In the genomic region with DNA sequence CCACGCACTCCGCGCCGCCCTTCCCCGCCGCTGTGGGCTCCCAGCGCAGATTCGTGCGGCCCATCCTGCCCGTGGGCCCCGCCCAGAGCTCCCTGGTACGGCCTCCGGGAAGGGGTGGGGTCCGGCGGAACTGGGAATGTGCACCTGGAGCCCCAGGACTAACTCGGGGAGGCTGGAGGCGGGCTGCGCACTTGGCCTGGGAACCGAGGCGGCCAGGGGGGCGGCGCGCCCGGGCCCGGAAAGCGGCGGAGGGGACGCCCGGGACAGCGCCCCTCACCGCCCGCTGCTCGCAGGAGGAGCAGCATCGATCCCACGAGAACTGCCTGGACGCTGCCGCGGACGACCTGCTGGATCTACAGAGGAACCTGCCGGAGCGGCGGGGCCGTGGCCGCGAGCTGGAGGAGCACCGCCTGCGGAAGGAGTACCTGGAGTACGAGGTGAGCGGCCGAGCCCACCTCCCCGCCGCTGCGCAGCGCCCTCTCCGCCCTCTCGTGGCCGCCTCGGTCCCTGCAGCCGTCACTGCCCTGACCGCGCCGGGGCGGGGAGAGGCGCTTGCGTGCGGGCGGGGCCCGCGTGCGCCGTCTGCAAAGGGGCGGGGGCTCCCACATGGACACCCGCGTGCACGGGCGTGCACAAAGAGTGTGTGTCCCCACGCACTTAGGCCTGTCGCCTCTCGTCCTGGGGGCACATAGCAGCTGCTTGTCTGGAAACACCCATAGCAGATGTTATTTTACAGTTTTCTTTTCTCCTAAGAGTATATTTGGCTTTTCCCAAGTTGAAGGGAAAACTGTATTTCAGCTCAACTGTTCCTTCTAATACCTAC, we compare ENCODE assay signal across 8 cellular contexts. TPM values are rescaled to one million over a fixed set of nuclear protein-coding genes. Genes with fewer than 3 reads are reported as not detected.
DNase-seq lines count a peak whose midpoint lies in the region; ATAC-seq and TF ChIP-seq lines count a peak whose summit lies in the region.

No MANE protein-coding gene starts in this region.

- H3K27me3 Mint-ChIP-seq in endothelial cell (ENCODE audit: unreplicated experiment) (peaks cover 17% of the 10 kb centered on the region), mesothelial cell of epicardium (ENCODE audit: low read depth) (no peaks in the 10 kb centered on the region)

- peak; percentile 82 for DNase-seq in NCI-H69 (lab: John Stamatoyannopoulos, UW)
- DNase-seq in activated CD8-positive, alpha-beta memory T cell treated with anti-CD3 and anti-CD28 coated beads, Interleukin-2, amount 50 U/mL, for 48 hours, result peak; percentile 92
- peak; percentile 88 for DNase-seq in endothelial cell (ENCODE audit: low spot score)
- DNase-seq in mesothelial cell of epicardium (ENCODE audit: low spot score in 2 of 2, unreplicated experiment in 2 of 2), result peak; percentile 76 to 95
- peak; percentile 49 to 51 for DNase-seq in stimulated activated CD8-positive, alpha-beta memory T cell treated with anti-CD3 and anti-CD28 coated beads, Interleukin-15, amount 100 ng/mL, for 4 hours (ENCODE audit: low read depth in 2 of 2)
- no peak for DNase-seq in KG1 (lab: John Stamatoyannopoulos, UW)

- peaks cover 4% of the 10 kb centered on the region for H3K36me3 Mint-ChIP-seq in endothelial cell (ENCODE audit: low read depth, unreplicated experiment)
- H3K36me3 Mint-ChIP-seq in mesothelial cell of epicardium, result no peaks in the 10 kb centered on the region

- H3K27ac Mint-ChIP-seq in endothelial cell (ENCODE audit: unreplicated experiment) (no peak overlapping the region), mesothelial cell of epicardium (no peak overlapping the region)

- H3K9me3 Mint-ChIP-seq in endothelial cell (ENCODE audit: unreplicated experiment) (no peaks in the 10 kb centered on the region), mesothelial cell of epicardium (no peaks in the 10 kb centered on the region)

- peak; percentile 99 for TF ChIP-seq CTCF in endothelial cell (IDR thresholded peaks at IDR 0.05; ENCODE audit: unreplicated experiment)
- peak; percentile 97 for TF ChIP-seq CTCF in mesothelial cell of epicardium (IDR thresholded peaks at IDR 0.05; ENCODE audit: unreplicated experiment)

- H3K4me1 Mint-ChIP-seq in endothelial cell (ENCODE audit: unreplicated experiment) (no peaks in the 10 kb centered on the region), mesothelial cell of epicardium (peaks cover 4% of the 10 kb centered on the region)

- H3K4me3 Mint-ChIP-seq in endothelial cell (ENCODE audit: unreplicated experiment) (peak overlapping the region; percentile 83), mesothelial cell of epicardium (peak overlapping the region; percentile 73)

- ATAC-seq in GM18502 (IDR thresholded peaks at IDR 0.05; ENCODE audit: poor library complexity, unreplicated experiment), result peak; percentile 86
- ATAC-seq in HG03064 (IDR thresholded peaks at IDR 0.05; ENCODE audit: low read depth, unreplicated experiment), result peak; percentile 53

RNA-seq across cellular contexts. Expression of gene PSD4, which starts 25.2 kb away (rescaled TPM):
- 1.9 TPM for total RNA-seq in endothelial cell (ENCODE audit: unreplicated experiment)
- 16.6 to 21.4 TPM (median 20.1 TPM) in 3 replicates for total RNA-seq in mesothelial cell of epicardium
